ENCODE assay signal across 15 cellular contexts in genomic region chr2:163856941-163857340, GRCh38.
DNase-seq lines count a peak whose midpoint lies in the region; TF ChIP-seq lines count a peak whose summit lies in the region.
"Had no signal": no experiment of that assay in that cellular context is flagged by ENCODE, and none has a peak within 500 bp of the region (broad histone marks: within the 10 kb centered on the region; RNA-seq: fewer than 3 reads in every experiment).

No MANE protein-coding gene starts in this region.

- H2AFZ ChIP-seq in parathyroid adenoma, result peak overlapping the region; percentile 0

- no peak overlapping the region for H3K4me3 ChIP-seq in adipocyte (ENCODE audit: low read length)
- no peak overlapping the region for H3K4me3 ChIP-seq in fibroblast of villous mesenchyme (ENCODE audit: low read depth, low read length)
- no peak overlapping the region for H3K4me3 ChIP-seq in parathyroid adenoma (ENCODE audit: low read depth, low read length)
- no peak overlapping the region for H3K4me3 ChIP-seq in effector memory CD4-positive, alpha-beta T cell (ENCODE audit: insufficient read depth, low read depth, low read length, poor library complexity, severe bottlenecking)
- H3K4me3 ChIP-seq in Caco-2 (ENCODE audit: low read depth, low read length), result no peak overlapping the region
- H3K4me3 ChIP-seq: GM12878, SK-N-MC had no signal

- peaks cover 4% of the 10 kb centered on the region for H3K4me1 ChIP-seq in adipocyte (ENCODE audit: control insufficient read depth, insufficient read depth, low read length)
- peaks cover 5% of the 10 kb centered on the region for H3K4me1 ChIP-seq in parathyroid adenoma
- H3K4me1 ChIP-seq in effector memory CD4-positive, alpha-beta T cell (ENCODE audit: control insufficient read depth, insufficient read depth, low read length, poor library complexity, severe bottlenecking), result no peaks in the 10 kb centered on the region
- H3K4me1 ChIP-seq in Caco-2, result peaks cover 8% of the 10 kb centered on the region; the same call in 1 of the 2 replicates

- no peak for DNase-seq in Calu3
- DNase-seq in adipocyte (ENCODE audit: low read depth), result peak; percentile 42
- DNase-seq in fibroblast of villous mesenchyme (ENCODE audit: low read depth), result peak; percentile 6
- DNase-seq in effector memory CD4-positive, alpha-beta T cell, result no peak
- no peak for DNase-seq in Caco-2
- no peak for DNase-seq in stimulated activated CD4-positive, alpha-beta T cell treated with anti-CD3 and anti-CD28 coated beads, Interleukin-1b, Interleukin-23, amount 100 ng/mL, for 48 hours
- DNase-seq: CD4-positive, alpha-beta T cell; GDM1; IMR-90; Kasumi-1; NCI-H187; NCI-H69 had no signal

- H3K9ac ChIP-seq in adipocyte (ENCODE audit: low read length) (no peak overlapping the region), parathyroid adenoma (no peak overlapping the region)

- POLR2A ChIA-PET in Caco-2 (lab: Charles Lee), result no interaction called here

- H3K9me3 Mint-ChIP-seq in Calu3 (ENCODE audit: low read depth, unreplicated experiment) (no peaks in the 10 kb centered on the region), Caco-2 (ENCODE audit: unreplicated experiment) (no peaks in the 10 kb centered on the region)

- H3K4me3 Mint-ChIP-seq in Calu3 (ENCODE audit: low read depth, unreplicated experiment) (no peak overlapping the region), Caco-2 (ENCODE audit: unreplicated experiment) (no peak overlapping the region)
- H3K4me3 Mint-ChIP-seq: CD4-positive, alpha-beta T cell had no signal

- no peaks in the 10 kb centered on the region for H3K79me2 ChIP-seq in parathyroid adenoma

- BruUV-seq in Calu3 (replicated peaks; lab: Mats Ljungman, UMichigan), result no TSS peak
- no TSS peak for BruUV-seq in Caco-2 (replicated peaks; lab: Mats Ljungman, UMichigan)

- peak overlapping the region; percentile 24 for H3K27ac Mint-ChIP-seq in Calu3 (ENCODE audit: unreplicated experiment)
- no peak overlapping the region for H3K27ac Mint-ChIP-seq in Caco-2 (ENCODE audit: unreplicated experiment)
- H3K27ac Mint-ChIP-seq: CD4-positive, alpha-beta T cell had no signal

- H3K27me3 ChIP-seq in adipocyte (replicated peaks; ENCODE audit: control insufficient read depth, insufficient read depth, low read length) (no peaks in the 10 kb centered on the region), parathyroid adenoma (ENCODE audit: control insufficient read depth, insufficient read depth, low read length) (no peaks in the 10 kb centered on the region), Caco-2 (replicated peaks; ENCODE audit: control insufficient read depth, insufficient read depth, low read length) (no peaks in the 10 kb centered on the region)
- H3K27me3 ChIP-seq in effector memory CD4-positive, alpha-beta T cell (replicated peaks; ENCODE audit: control insufficient read depth, insufficient read depth, low read length, poor library complexity, severe bottlenecking), result no peaks in the 10 kb centered on the region

- TF ChIP-seq CTCF in Calu3 (IDR thresholded peaks at IDR 0.05; ENCODE audit: unreplicated experiment), result no peak
- TF ChIP-seq CTCF in fibroblast of villous mesenchyme (IDR thresholded peaks at IDR 0.05; ENCODE audit: insufficient read depth, low read depth, low read length), result no peak
- TF ChIP-seq CTCF in parathyroid adenoma (IDR thresholded peaks at IDR 0.05), result no peak
- TF ChIP-seq CTCF in Caco-2 (IDR thresholded peaks at IDR 0.05; ENCODE audit: insufficient read depth in 1 of 2, low read depth in 1 of 2, low read length in 1 of 2, severe bottlenecking in 1 of 2, unreplicated experiment in 1 of 2), result no peak

- intact Hi-C loops in Calu3 (cut with micrococcal nuclease; ENCODE audit: unreplicated experiment) (no loop called here), Caco-2 (cut with micrococcal nuclease; ENCODE audit: unreplicated experiment) (no loop called here)

- no peak overlapping the region for H3K4me2 ChIP-seq in parathyroid adenoma (ENCODE audit: low read length)

- H3K27me3 Mint-ChIP-seq in Calu3 (ENCODE audit: unreplicated experiment) (no peaks in the 10 kb centered on the region), Caco-2 (ENCODE audit: insufficient read depth, unreplicated experiment) (no peaks in the 10 kb centered on the region)
- H3K27me3 Mint-ChIP-seq: CD4-positive, alpha-beta T cell had no signal

- no peak overlapping the region for H3K27ac ChIP-seq in parathyroid adenoma
- H3K27ac ChIP-seq in effector memory CD4-positive, alpha-beta T cell (ENCODE audit: insufficient read depth, low read length, poor library complexity, severe bottlenecking), result no peak overlapping the region
- H3K27ac ChIP-seq: SK-N-MC had no signal

- H3K4me1 Mint-ChIP-seq in Calu3 (ENCODE audit: low read depth, unreplicated experiment) (peaks cover 12% of the 10 kb centered on the region), Caco-2 (ENCODE audit: low read depth, unreplicated experiment) (peaks cover 6% of the 10 kb centered on the region)

- no peaks in the 10 kb centered on the region for H3K9me3 ChIP-seq in adipocyte (ENCODE audit: control insufficient read depth, low read length)
- H3K9me3 ChIP-seq in parathyroid adenoma (ENCODE audit: control insufficient read depth, low read length), result no peaks in the 10 kb centered on the region
- H3K9me3 ChIP-seq in effector memory CD4-positive, alpha-beta T cell (ENCODE audit: control insufficient read depth, low read length), result no peaks in the 10 kb centered on the region
- peaks cover 1% of the 10 kb centered on the region; the same call in 1 of the 2 replicates for H3K9me3 ChIP-seq in Caco-2

- H3K36me3 Mint-ChIP-seq in Calu3 (ENCODE audit: insufficient read depth, unreplicated experiment) (no peaks in the 10 kb centered on the region), Caco-2 (ENCODE audit: insufficient read depth, unreplicated experiment) (no peaks in the 10 kb centered on the region)

- H3K36me3 ChIP-seq in adipocyte (ENCODE audit: control insufficient read depth, insufficient read depth, low read length, severe bottlenecking), result no peaks in the 10 kb centered on the region
- no peaks in the 10 kb centered on the region for H3K36me3 ChIP-seq in parathyroid adenoma (ENCODE audit: control insufficient read depth, insufficient read depth, low read length)
- no peaks in the 10 kb centered on the region for H3K36me3 ChIP-seq in effector memory CD4-positive, alpha-beta T cell (ENCODE audit: control insufficient read depth, insufficient read depth, low read length)
- no peaks in the 10 kb centered on the region for H3K36me3 ChIP-seq in Caco-2 (ENCODE audit: control insufficient read depth, insufficient read depth, low read length)

- CTCF ChIA-PET in Calu3 (lab: Charles Lee) (no interaction called here), Caco-2 (lab: Charles Lee) (no interaction called here)

Comparison
In these comparisons a context has a peak if more than half of its experiments do, and no peak if none do; other contexts are left out.
1. DNase-seq: peak in adipocyte (single experiment) and fibroblast of villous mesenchyme (single experiment); none in Calu3 (single experiment), effector memory CD4-positive, alpha-beta T cell (0 of 3), Caco-2 (0 of 2) and stimulated activated CD4-positive, alpha-beta T cell treated with anti-CD3 and anti-CD28 coated beads, Interleukin-1b, Interleukin-23, amount 100 ng/mL, for 48 hours (single experiment).